23 cellular contexts compared by ENCODE assay signal in the genomic region with DNA sequence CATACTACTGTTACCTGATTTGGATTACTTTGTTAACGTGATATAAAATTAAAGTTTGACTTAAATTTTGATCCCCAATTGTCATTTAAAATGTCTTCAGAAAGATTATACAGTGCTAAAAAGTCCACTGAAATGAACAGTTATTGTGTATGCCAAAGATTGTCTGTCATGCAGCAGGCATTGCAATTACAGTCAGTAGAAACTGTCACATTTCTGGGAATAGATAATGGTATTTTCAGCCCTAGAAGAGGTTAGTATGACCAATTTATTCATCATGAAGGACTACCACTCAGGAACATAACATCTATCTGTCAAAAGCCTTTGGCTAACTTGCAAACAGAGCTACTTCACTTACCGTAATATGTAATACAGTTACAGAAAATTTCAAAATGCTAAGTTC.
"Had no signal": no experiment of that assay in that cellular context is flagged by ENCODE, and none has a peak within 500 bp of the region (broad histone marks: within the 10 kb centered on the region; RNA-seq: fewer than 3 reads in every experiment).

No MANE protein-coding gene starts in this region.

- H3K27ac ChIP-seq: colonic mucosa, coronary artery, dorsolateral prefrontal cortex, epithelial cell of prostate, esophagus muscularis mucosa, esophagus squamous epithelium, foreskin keratinocyte, gastrocnemius medialis, gastroesophageal sphincter, heart left ventricle, heart right ventricle had no signal

- H3K27me3 ChIP-seq: colonic mucosa, dorsolateral prefrontal cortex, esophagus muscularis mucosa, esophagus squamous epithelium, foreskin keratinocyte, gastrocnemius medialis, gastroesophageal sphincter, heart left ventricle, heart right ventricle had no signal

- DNase-seq: colonic mucosa; cortex of kidney; dermis blood vessel endothelial cell; dorsolateral prefrontal cortex; effector CD4-positive, alpha-beta T cell; effector CD8-positive, alpha-beta T cell; effector memory CD4-positive, alpha-beta T cell; effector memory CD8-positive, alpha-beta T cell; endodermal cell; erythroblast; esophagus squamous epithelium; foreskin fibroblast; foreskin keratinocyte; foreskin melanocyte; gastrocnemius medialis; glutamatergic neuron; head of caudate nucleus; heart left ventricle; heart right ventricle had no signal

- H3K36me3 ChIP-seq: colonic mucosa, esophagus muscularis mucosa, esophagus squamous epithelium, gastrocnemius medialis, gastroesophageal sphincter, heart left ventricle, heart right ventricle had no signal

- H3K9me3 ChIP-seq: colonic mucosa, esophagus muscularis mucosa, esophagus squamous epithelium, gastrocnemius medialis, gastroesophageal sphincter, heart left ventricle, heart right ventricle had no signal

- H3K4me3 ChIP-seq: colonic mucosa, coronary artery, dorsolateral prefrontal cortex, esophagus muscularis mucosa, esophagus squamous epithelium, gastrocnemius medialis, gastroesophageal sphincter, heart left ventricle, heart right ventricle had no signal
